22 cellular contexts compared by ENCODE assay signal in genomic region chr2:85655961-85656403, GRCh38. TPM values are rescaled to one million over a fixed set of nuclear protein-coding genes. Genes with fewer than 3 reads are reported as not detected.
DNase-seq lines count a peak whose midpoint lies in the region; ATAC-seq lines count a peak whose summit lies in the region.
"Had no signal": no experiment of that assay in that cellular context is flagged by ENCODE, and none has a peak within 500 bp of the region (broad histone marks: within the 10 kb centered on the region; RNA-seq: fewer than 3 reads in every experiment).

No MANE protein-coding gene starts in this region.

- H3K27me3 Mint-ChIP-seq in activated naive CD8-positive, alpha-beta T cell, result no peaks in the 10 kb centered on the region
- no peaks in the 10 kb centered on the region for H3K27me3 Mint-ChIP-seq in activated naive CD8-positive, alpha-beta T cell treated with anti-CD3 and anti-CD28 coated beads for 36 hours

- no peaks in the 10 kb centered on the region for H3K4me1 ChIP-seq in effector memory CD4-positive, alpha-beta T cell (ENCODE audit: control insufficient read depth, insufficient read depth, low read length, poor library complexity, severe bottlenecking)

- H3K27me3 ChIP-seq in effector memory CD4-positive, alpha-beta T cell (replicated peaks; ENCODE audit: control insufficient read depth, insufficient read depth, low read length, poor library complexity, severe bottlenecking), result no peaks in the 10 kb centered on the region
- H3K27me3 ChIP-seq: heart left ventricle, SJSA1, thyroid gland had no signal

- no peaks in the 10 kb centered on the region for H3K9me3 ChIP-seq in SK-N-MC (ENCODE audit: low read depth, low read length)
- H3K9me3 ChIP-seq in effector memory CD4-positive, alpha-beta T cell (ENCODE audit: control insufficient read depth, low read length), result no peaks in the 10 kb centered on the region
- H3K9me3 ChIP-seq: heart left ventricle, SJSA1, thyroid gland had no signal

- H3K27ac Mint-ChIP-seq in activated naive CD8-positive, alpha-beta T cell, result peak overlapping the region; percentile 64
- H3K27ac Mint-ChIP-seq in activated naive CD8-positive, alpha-beta T cell treated with anti-CD3 and anti-CD28 coated beads for 36 hours, result no peak overlapping the region
- H3K27ac Mint-ChIP-seq: activated T-cell treated with anti-CD3 and anti-CD28 coated beads, Interleukin-2, amount 50 U/mL, for 72 hours had no signal

- H3K36me3 Mint-ChIP-seq in activated naive CD8-positive, alpha-beta T cell, result no peaks in the 10 kb centered on the region
- peaks cover 17% of the 10 kb centered on the region for H3K36me3 Mint-ChIP-seq in activated naive CD8-positive, alpha-beta T cell treated with anti-CD3 and anti-CD28 coated beads for 36 hours

- no peak overlapping the region for H3K9ac ChIP-seq in SK-N-MC (ENCODE audit: insufficient read length)

- no peak for ATAC-seq in HG03460 (IDR thresholded peaks at IDR 0.05; ENCODE audit: unreplicated experiment)
- ATAC-seq: activated T-cell treated with anti-CD3 and anti-CD28 coated beads, Interleukin-2, amount 50 U/mL, for 72 hours had no signal

- no peaks in the 10 kb centered on the region for H3K9me3 Mint-ChIP-seq in activated naive CD8-positive, alpha-beta T cell (ENCODE audit: low read depth)
- H3K9me3 Mint-ChIP-seq in activated naive CD8-positive, alpha-beta T cell treated with anti-CD3 and anti-CD28 coated beads for 36 hours, result no peaks in the 10 kb centered on the region
- H3K9me3 Mint-ChIP-seq: activated T-cell treated with anti-CD3 and anti-CD28 coated beads, Interleukin-2, amount 50 U/mL, for 72 hours had no signal

- peak overlapping the region; percentile 54; the same call in 1 of the 2 replicates for H3K27ac ChIP-seq in SK-N-MC
- H3K27ac ChIP-seq in effector memory CD4-positive, alpha-beta T cell (ENCODE audit: insufficient read depth, low read length, poor library complexity, severe bottlenecking), result no peak overlapping the region
- H3K27ac ChIP-seq: HL-60, SJSA1, thyroid gland had no signal

- H3K4me3 ChIP-seq in SK-N-MC, result no peak overlapping the region
- H3K4me3 ChIP-seq in effector memory CD4-positive, alpha-beta T cell (ENCODE audit: insufficient read depth, low read depth, low read length, poor library complexity, severe bottlenecking), result no peak overlapping the region
- H3K4me3 ChIP-seq: heart left ventricle, SJSA1, thyroid gland had no signal

- no peaks in the 10 kb centered on the region for H3K4me1 Mint-ChIP-seq in activated naive CD8-positive, alpha-beta T cell (ENCODE audit: low read depth)
- H3K4me1 Mint-ChIP-seq in activated naive CD8-positive, alpha-beta T cell treated with anti-CD3 and anti-CD28 coated beads for 36 hours, result no peaks in the 10 kb centered on the region

- DNase-seq in activated naive CD8-positive, alpha-beta T cell treated with anti-CD3 and anti-CD28 coated beads for 36 hours, result no peak
- DNase-seq in SK-N-MC (ENCODE audit: low read depth, low spot score) (no peak), glomerular visceral epithelial cell (ENCODE audit: extremely low spot score) (peak; percentile 72), GOT3 (lab: John Stamatoyannopoulos, UW) (no peak), GDM1 (lab: John Stamatoyannopoulos, UW) (no peak)
- no peak for DNase-seq in effector memory CD4-positive, alpha-beta T cell
- DNase-seq: activated CD4-positive, alpha-beta T cell treated with anti-CD3 and anti-CD28 coated beads, Interleukin-2, amount 50 U/mL, for 48 hours; activated T-cell treated with anti-CD3 and anti-CD28 coated beads, Interleukin-2, amount 50 U/mL, for 72 hours; amygdala; Kasumi-1; NCI-H1694; NCI-H345; stimulated activated CD4-positive, alpha-beta T cell treated with anti-CD3 and anti-CD28 coated beads, Interleukin-4, amount 100 ng/mL, for 1 hour; thyroid gland had no signal

- H3K36me3 ChIP-seq in SK-N-MC (ENCODE audit: insufficient read depth, low read length), result peaks cover 28% of the 10 kb centered on the region; the same call in 1 of the 2 replicates
- H3K36me3 ChIP-seq in effector memory CD4-positive, alpha-beta T cell (ENCODE audit: control insufficient read depth, insufficient read depth, low read length), result no peaks in the 10 kb centered on the region
- H3K36me3 ChIP-seq: thyroid gland had no signal

- H3K4me3 Mint-ChIP-seq in activated naive CD8-positive, alpha-beta T cell, result no peak overlapping the region
- H3K4me3 Mint-ChIP-seq in activated naive CD8-positive, alpha-beta T cell treated with anti-CD3 and anti-CD28 coated beads for 36 hours, result no peak overlapping the region
- H3K4me3 Mint-ChIP-seq: activated T-cell treated with anti-CD3 and anti-CD28 coated beads, Interleukin-2, amount 50 U/mL, for 72 hours had no signal

RNA-seq across cellular contexts. Expression of gene SFTPB, which starts 12.0 kb away (rescaled TPM):
- not detected for total RNA-seq in activated naive CD8-positive, alpha-beta T cell treated with anti-CD3 and anti-CD28 coated beads for 36 hours
- total RNA-seq: A172; activated T-cell treated with anti-CD3 and anti-CD28 coated beads, Interleukin-2, amount 50 U/mL, for 72 hours; G401; osteocyte; SJSA1 had no signal

RNA-seq across cellular contexts. Expression of gene GNLY, which starts 38.2 kb away (rescaled TPM):
- 1 to 10 TPM; 1.5 to 2.1 TPM for total RNA-seq in activated naive CD8-positive, alpha-beta T cell treated with anti-CD3 and anti-CD28 coated beads for 36 hours
- total RNA-seq: A172, G401, osteocyte, SJSA1 had no signal

RNA-seq across cellular contexts. Expression of gene USP39, which starts 40.0 kb away (rescaled TPM):
- 100 to 1,000 TPM in 1 of 2 experiments, 10 to 100 TPM in 1; 97.9 to 109 TPM for total RNA-seq in activated naive CD8-positive, alpha-beta T cell treated with anti-CD3 and anti-CD28 coated beads for 36 hours

RNA-seq across cellular contexts. Expression of gene C2orf68, which starts 44.1 kb away (rescaled TPM):
- total RNA-seq in activated naive CD8-positive, alpha-beta T cell treated with anti-CD3 and anti-CD28 coated beads for 36 hours, result 10 to 100 TPM; 23.1 to 25.0 TPM

RNA-seq across cellular contexts. Expression of gene TMEM150A, which starts 53.5 kb away (rescaled TPM):
- total RNA-seq in activated naive CD8-positive, alpha-beta T cell treated with anti-CD3 and anti-CD28 coated beads for 36 hours, result 1 to 10 TPM; 2.4 to 3.4 TPM
